ENCODE assay signal across 28 cellular contexts in genomic region chr1:183597656-183598055, GRCh38. TPM values are rescaled to one million over a fixed set of nuclear protein-coding genes. Genes with fewer than 3 reads are reported as not detected.
DNase-seq lines count a peak whose midpoint lies in the region; ATAC-seq, FAIRE-seq and TF ChIP-seq lines count a peak whose summit lies in the region.
"Had no signal": no experiment of that assay in that cellular context is flagged by ENCODE, and none has a peak within 500 bp of the region (broad histone marks: within the 10 kb centered on the region; RNA-seq: fewer than 3 reads in every experiment).

No MANE protein-coding gene starts in this region.

- no peaks in the 10 kb centered on the region for H3K79me2 ChIP-seq in K562 (ENCODE audit: control insufficient read depth, insufficient read depth, low read length)

- TF ChIP-seq EP300 in K562 (IDR thresholded peaks at IDR 0.05; ENCODE audit: low read length): no peak

- no peak for TF ChIP-seq POLR2A in K562 (conservative IDR thresholded peaks at IDR 0.05)

- H3K4me1 Mint-ChIP-seq in nephron: peaks cover 20% of the 10 kb centered on the region

- H3K36me3 Mint-ChIP-seq in nephron (ENCODE audit: low read depth): no peaks in the 10 kb centered on the region
- H3K36me3 Mint-ChIP-seq: activated naive CD4-positive, alpha-beta T cell treated with anti-CD3 and anti-CD28 coated beads, Interleukin-2, amount 50 U/mL, for 24 hours; CD8-positive, alpha-beta memory T cell had no signal

- no peaks in the 10 kb centered on the region for H3K9me3 Mint-ChIP-seq in nephron
- H3K9me3 Mint-ChIP-seq: activated CD4-positive, alpha-beta T cell treated with anti-CD3 and anti-CD28 coated beads, Interleukin-2, amount 10 ng/mL, durations not matched to agents 24 days and 14 days; activated naive CD4-positive, alpha-beta T cell treated with anti-CD3 and anti-CD28 coated beads, Interleukin-2, amount 50 U/mL, for 24 hours; CD8-positive, alpha-beta memory T cell; effector memory CD8-positive, alpha-beta T cell; T-helper 1 cell treated with Interleukin-12 subunit alpha and Interleukin-12 subunit beta and Interleukin-4 antibody, amounts not matched to agents 30 μg/mL and 1 μg/mL, for 36 hours had no signal

- H3K9me1 ChIP-seq in K562 (ENCODE audit: control insufficient read depth, insufficient read depth, low read length): no peaks in the 10 kb centered on the region

- BruUV-seq in K562 (replicated peaks; lab: Mats Ljungman, UMichigan): no TSS peak

- TF ChIP-seq CTCF in K562 (IDR thresholded peaks at IDR 0.05 in 2 of 3, conservative IDR thresholded peaks at IDR 0.05 in 1 of 3; ENCODE audit: insufficient read depth in 2 of 3, low read depth in 1 of 3, low read length in 3 of 3): no peak
- TF ChIP-seq CTCF in nephron (IDR thresholded peaks at IDR 0.05; ENCODE audit: unreplicated experiment in 3 of 3): no peak

- H2AFZ ChIP-seq in K562 (ENCODE audit: low read depth, low read length): no peak overlapping the region

- intact Hi-C loops in K562 (cut with micrococcal nuclease) (no loop called here), head of caudate nucleus (cut with DNase I) (no loop called here)

- in situ Hi-C loops in K562 (cut with MboI): no loop called here

- no peak overlapping the region for H3K4me3 Mint-ChIP-seq in nephron
- H3K4me3 Mint-ChIP-seq: activated naive CD4-positive, alpha-beta T cell treated with anti-CD3 and anti-CD28 coated beads, Interleukin-2, amount 50 U/mL, for 24 hours; CD8-positive, alpha-beta memory T cell; effector memory CD8-positive, alpha-beta T cell had no signal

- DNase-seq in GM03348 (ENCODE audit: low spot score) (peak; percentile 22), K562 (ENCODE audit: extremely low read depth in 1 of 4, low spot score in 3 of 4) (no peak), substantia nigra (lab: John Stamatoyannopoulos, UW) (no peak), head of caudate nucleus (no peak), NCI-H226 (no peak), MV-4-11 (lab: John Stamatoyannopoulos, UW) (no peak), A172 (ENCODE audit: low spot score) (no peak)
- DNase-seq: activated CD4-positive, alpha-beta T cell treated with anti-CD3 and anti-CD28 coated beads, Interleukin-2, amount 10 ng/mL, durations not matched to agents 24 days and 14 days; CD8-positive, alpha-beta memory T cell; DMS79; effector memory CD8-positive, alpha-beta T cell; esophagus squamous epithelium; lower lobe of right lung; NCI-H1105; NCI-H2029 treated with DMSO at 0.1 percent for 48 hours; right lobe of liver; SJCRH30 had no signal

- H3K4me2 ChIP-seq in K562 (ENCODE audit: insufficient read depth, low read length): no peak overlapping the region

- CTCF ChIA-PET in K562 (lab: Yijun Ruan, JAX; ENCODE audit: low intra/inter-chr PET ratio): no interaction called here

- no peaks in the 10 kb centered on the region for H4K20me1 ChIP-seq in K562 (replicated peaks; ENCODE audit: control insufficient read depth, insufficient read depth, low read length)

- H3K27me3 Mint-ChIP-seq in nephron (ENCODE audit: low read depth): peaks cover 3% of the 10 kb centered on the region
- H3K27me3 Mint-ChIP-seq: activated CD4-positive, alpha-beta T cell treated with anti-CD3 and anti-CD28 coated beads, Interleukin-2, amount 10 ng/mL, durations not matched to agents 24 days and 14 days; activated naive CD4-positive, alpha-beta T cell treated with anti-CD3 and anti-CD28 coated beads, Interleukin-2, amount 50 U/mL, for 24 hours had no signal

- H3K27me3 ChIP-seq in K562 (ENCODE audit: control insufficient read depth in 2 of 2, insufficient read depth in 2 of 2, low read length in 2 of 2): peaks cover 29 to 44% of the 10 kb centered on the region in 2 experiments
- H3K27me3 ChIP-seq: esophagus squamous epithelium, gastroesophageal sphincter, right lobe of liver, SJCRH30 had no signal

- peak overlapping the region; percentile 79 to 94 (median 89) for H3K27ac Mint-ChIP-seq in nephron
- H3K27ac Mint-ChIP-seq: activated naive CD4-positive, alpha-beta T cell treated with anti-CD3 and anti-CD28 coated beads, Interleukin-2, amount 50 U/mL, for 24 hours had no signal

- H3K4me3 ChIP-seq in K562: no peak overlapping the region
- H3K4me3 ChIP-seq: esophagus squamous epithelium, gastroesophageal sphincter, lower lobe of right lung, right lobe of liver, SJCRH30 had no signal

- POLR2A ChIA-PET in K562 (lab: Yijun Ruan, JAX): no interaction called here

- FAIRE-seq in K562 (lab: Jason Lieb, UNC): no peak
- FAIRE-seq: astrocyte, keratinocyte had no signal

- no peak for TF ChIP-seq RAD21 in K562 (CRISPR knock-in tag; conservative IDR thresholded peaks at IDR 0.05 in 1 of 2, IDR thresholded peaks at IDR 0.05 in 1 of 2)

- H3K4me1 ChIP-seq in K562 (replicated peaks in 1 of 2; ENCODE audit: control insufficient read depth in 2 of 2, insufficient read depth in 2 of 2, low read length in 2 of 2): no peaks in the 10 kb centered on the region; a peak in 1 of 5 replicates
- H3K4me1 ChIP-seq: SJCRH30 had no signal

- WGBS in K562 (ENCODE audit: insufficient coverage, low coverage, missing lambda C conversion rate): 10% methylated on average over 2 of the region's 2 CpGs

- H3K36me3 ChIP-seq in K562 (ENCODE audit: control insufficient read depth, insufficient read depth, low read length): no peaks in the 10 kb centered on the region
- H3K36me3 ChIP-seq: esophagus squamous epithelium, gastroesophageal sphincter, lower lobe of right lung, right lobe of liver, SJCRH30 had no signal

- H3K27ac ChIP-seq in K562 (ENCODE audit: extremely low read depth, low read depth, low read length): no peak overlapping the region
- peak overlapping the region; percentile 80 for H3K27ac ChIP-seq in substantia nigra (ENCODE audit: low read depth, low read length, poor library complexity, severe bottlenecking)
- H3K27ac ChIP-seq: gastroesophageal sphincter, lower lobe of right lung, right lobe of liver, SJCRH30 had no signal

- no peak overlapping the region for H3K9ac ChIP-seq in K562 (ENCODE audit: insufficient read depth in 1 of 2, low read depth in 2 of 2, low read length in 2 of 2)

- ATAC-seq in K562: no peak
- ATAC-seq: effector memory CD8-positive, alpha-beta T cell; gastroesophageal sphincter; lower lobe of right lung; Panc1; right lobe of liver had no signal

- no peaks in the 10 kb centered on the region for H3K9me3 ChIP-seq in K562 (replicated peaks; ENCODE audit: control insufficient read depth, insufficient read depth, low read depth, low read length)
- H3K9me3 ChIP-seq: esophagus squamous epithelium, gastroesophageal sphincter, lower lobe of right lung, right lobe of liver, SJCRH30 had no signal

RNA-seq across cellular contexts. Expression of gene NCF2, which starts 7.4 kb away (rescaled TPM):
- total RNA-seq in K562 (2011; cell fraction: chromatin; rRNA removed; ENCODE audit: low replicate concordance): 0.16 TPM in 1 of 2 replicates, not detected in the other
- not detected in 2 replicates for total RNA-seq in K562 (2011; cell fraction: nucleolus; rRNA removed)
- total RNA-seq in K562 (2011; cell fraction: nucleoplasm; rRNA removed): not detected in 2 replicates
- 0.18 TPM in 1 of 2 replicates, not detected in the other for total RNA-seq in K562 (2014; rRNA removed)
- total RNA-seq in K562 (2014; rRNA removed; fragmentation: Illumina TruSeq; extraction: Trizol): 0.07 and 0.19 TPM in 2 replicates
- total RNA-seq in K562 (2015; rRNA removed; fragmentation: Illumina TruSeq; extraction: Trizol): 0.49 and 0.54 TPM in 2 replicates
- 0.38 and 0.42 TPM in 2 replicates for total RNA-seq in K562 (2021)
- polyA plus RNA-seq in K562 (2011; rRNA removed): 0.26 TPM in 1 of 2 replicates, not detected in the other
- 0.12 TPM in 1 of 2 replicates, not detected in the other for polyA plus RNA-seq in K562 (2011; cell fraction: cytosol; rRNA removed)
- not detected in 2 replicates for polyA plus RNA-seq in K562 (2011; cell fraction: nucleus; rRNA removed)
- polyA plus RNA-seq in K562 (2012): 0.17 and 0.42 TPM in 2 replicates
- 0.07 TPM in 1 of 2 replicates, not detected in the other for polyA plus RNA-seq in K562 (2014; fragmentation: Illumina TruSeq; extraction: Trizol)
- polyA plus RNA-seq in K562 (2014; fragmentation: Nextera tagmentation; extraction: Ambion mirVana): under 1 TPM in 1 of 2 experiments, not detected in 1; 0.10 TPM
- 0.15 TPM in 1 of 2 replicates, not detected in the other for polyA plus RNA-seq in K562 (2014; rRNA removed)
- not detected in 2 replicates for polyA minus RNA-seq in K562 (2011; rRNA and poly(A)+ RNA removed)
- not detected in 2 replicates for polyA minus RNA-seq in K562 (2011; cell fraction: cytosol; rRNA and poly(A)+ RNA removed)
- polyA minus RNA-seq in K562 (2011; cell fraction: nucleus; rRNA and poly(A)+ RNA removed): not detected in 2 replicates
- total RNA-seq in A172 (2014; rRNA removed; shearing (Covaris generic)): 2.7 and 5.8 TPM in 2 replicates
- total RNA-seq: myocyte, osteocyte had no signal

RNA-seq across cellular contexts. Expression of gene ARPC5, which starts 37.9 kb away (rescaled TPM):
- total RNA-seq in K562 (2011; cell fraction: chromatin; rRNA removed; ENCODE audit: low replicate concordance): 9.9 and 28.2 TPM in 2 replicates
- 8.5 and 9.1 TPM in 2 replicates for total RNA-seq in K562 (2011; cell fraction: nucleolus; rRNA removed)
- 22.7 and 45.6 TPM in 2 replicates for total RNA-seq in K562 (2011; cell fraction: nucleoplasm; rRNA removed)
- 91.6 and 175 TPM in 2 replicates for total RNA-seq in K562 (2014; rRNA removed)
- total RNA-seq in K562 (2014; rRNA removed; fragmentation: Illumina TruSeq; extraction: Trizol): 91.6 and 104 TPM in 2 replicates
- 109 and 133 TPM in 2 replicates for total RNA-seq in K562 (2015; rRNA removed; fragmentation: Illumina TruSeq; extraction: Trizol)
- 88.1 and 91.7 TPM in 2 replicates for total RNA-seq in K562 (2021)
- 112 and 150 TPM in 2 replicates for polyA plus RNA-seq in K562 (2011; rRNA removed)
- 24.6 and 48.8 TPM in 2 replicates for polyA plus RNA-seq in K562 (2011; cell fraction: cytosol; rRNA removed)
- 21.2 and 33.4 TPM in 2 replicates for polyA plus RNA-seq in K562 (2011; cell fraction: nucleus; rRNA removed)
- 180 and 182 TPM in 2 replicates for polyA plus RNA-seq in K562 (2012)
- polyA plus RNA-seq in K562 (2014; fragmentation: Illumina TruSeq; extraction: Trizol): 95.1 and 98.0 TPM in 2 replicates
- 10 to 100 TPM; 71.8 to 83.9 TPM for polyA plus RNA-seq in K562 (2014; fragmentation: Nextera tagmentation; extraction: Ambion mirVana)
- 74.0 and 79.0 TPM in 2 replicates for polyA plus RNA-seq in K562 (2014; rRNA removed)
- polyA minus RNA-seq in K562 (2011; rRNA and poly(A)+ RNA removed): 54.9 and 62.4 TPM in 2 replicates
- polyA minus RNA-seq in K562 (2011; cell fraction: cytosol; rRNA and poly(A)+ RNA removed): 38.1 and 43.6 TPM in 2 replicates
- polyA minus RNA-seq in K562 (2011; cell fraction: nucleus; rRNA and poly(A)+ RNA removed): 17.1 and 33.5 TPM in 2 replicates
- 334 and 446 TPM in 2 replicates for total RNA-seq in A172 (2014; rRNA removed; shearing (Covaris generic))

RNA-seq across cellular contexts. Expression of gene APOBEC4, which starts 55.5 kb away (rescaled TPM):
- total RNA-seq in K562 (2011; cell fraction: chromatin; rRNA removed; ENCODE audit: low replicate concordance): not detected in 2 replicates
- total RNA-seq in K562 (2011; cell fraction: nucleolus; rRNA removed): not detected in 2 replicates
- total RNA-seq in K562 (2011; cell fraction: nucleoplasm; rRNA removed): not detected in 2 replicates
- total RNA-seq in K562 (2014; rRNA removed) (not detected in 2 replicates), K562 (2014; rRNA removed; fragmentation: Illumina TruSeq; extraction: Trizol) (not detected in 2 replicates), K562 (2015; rRNA removed; fragmentation: Illumina TruSeq; extraction: Trizol) (not detected in 2 replicates), K562 (2021) (not detected in 2 replicates)
- polyA plus RNA-seq in K562 (2011; rRNA removed) (not detected in 2 replicates), K562 (2014; fragmentation: Illumina TruSeq; extraction: Trizol) (not detected in 2 replicates), K562 (2014; fragmentation: Nextera tagmentation; extraction: Ambion mirVana) (not detected), K562 (2014; rRNA removed) (not detected in 2 replicates)
- not detected in 2 replicates for polyA plus RNA-seq in K562 (2011; cell fraction: cytosol; rRNA removed)
- not detected in 2 replicates for polyA plus RNA-seq in K562 (2011; cell fraction: nucleus; rRNA removed)
- not detected in 2 replicates for polyA plus RNA-seq in K562 (2012)
- not detected in 2 replicates for polyA minus RNA-seq in K562 (2011; rRNA and poly(A)+ RNA removed)
- not detected in 2 replicates for polyA minus RNA-seq in K562 (2011; cell fraction: cytosol; rRNA and poly(A)+ RNA removed)
- not detected in 2 replicates for polyA minus RNA-seq in K562 (2011; cell fraction: nucleus; rRNA and poly(A)+ RNA removed)
- total RNA-seq in A172 (2014; rRNA removed; shearing (Covaris generic)): not detected in 2 replicates
- total RNA-seq: activated CD4-positive, alpha-beta T cell treated with anti-CD3 and anti-CD28 coated beads, Interleukin-2, amount 10 ng/mL, durations not matched to agents 24 days and 14 days; astrocyte; CD8-positive, alpha-beta memory T cell; cerebellum; esophagus squamous epithelium; gastroesophageal sphincter; myocyte; NCI-H460; osteocyte; right lobe of liver; SJCRH30 had no signal
- polyA plus RNA-seq: CD8-positive, alpha-beta memory T cell; keratinocyte had no signal
